In genomic region chr3:160115387-160115786, GRCh38 we compare ENCODE assay signal across 21 cellular contexts.
"Had no signal": no experiment of that assay in that cellular context is flagged by ENCODE, and none has a peak within 500 bp of the region (broad histone marks: within the 10 kb centered on the region; RNA-seq: fewer than 3 reads in every experiment).

No MANE protein-coding gene starts in this region.

- H3K27me3 ChIP-seq: esophagus muscularis mucosa, gastrocnemius medialis, neural progenitor cell, ovary, testis, tibial nerve had no signal

- DNase-seq: caudate nucleus; cortex of kidney; dorsolateral prefrontal cortex; effector memory CD4-positive, alpha-beta T cell; gastrocnemius medialis; heart right ventricle; hypothalamus; kidney glomerular epithelial cell; left ventricle myocardium inferior; naive thymus-derived CD8-positive, alpha-beta T cell; nucleus accumbens; ovary; right cardiac atrium; stimulated activated CD4-positive, alpha-beta T cell treated with anti-CD3 and anti-CD28 coated beads, Interleukin-4, amount 100 ng/mL, for 1 hour; stimulated activated CD8-positive, alpha-beta memory T cell treated with anti-CD3 and anti-CD28 coated beads, Interleukin-4, amount 100 ng/mL, for 48 hours; testis had no signal

- H3K36me3 ChIP-seq: esophagus muscularis mucosa, gastrocnemius medialis, heart right ventricle, left ventricle myocardium inferior, neural progenitor cell, ovary, tibial nerve had no signal

- H2AFZ ChIP-seq: neural progenitor cell had no signal

- ATAC-seq: gastrocnemius medialis; heart right ventricle; naive thymus-derived CD8-positive, alpha-beta T cell; right cardiac atrium had no signal

- H3K4me3 ChIP-seq: dorsolateral prefrontal cortex, esophagus muscularis mucosa, gastrocnemius medialis, heart right ventricle, left ventricle myocardium inferior, neural progenitor cell, ovary, testis, tibial nerve had no signal

- H3K9me3 ChIP-seq: gastrocnemius medialis, ovary, testis had no signal

- H3K9ac ChIP-seq: neural progenitor cell had no signal

- H3K4me2 ChIP-seq: neural progenitor cell had no signal

- H3K27ac ChIP-seq: dorsolateral prefrontal cortex, esophagus muscularis mucosa, gastrocnemius medialis, heart right ventricle, left ventricle myocardium inferior, neural progenitor cell, ovary, testis, tibial nerve had no signal

- FAIRE-seq: endometrium, islet of Langerhans had no signal

- H3K4me1 ChIP-seq: esophagus muscularis mucosa, gastrocnemius medialis, left ventricle myocardium inferior, neural progenitor cell, testis had no signal
